10 cellular contexts compared by ENCODE assay signal in genomic region chr14:70803321-70804110, GRCh38. TPM values are rescaled to one million over a fixed set of nuclear protein-coding genes. Genes with fewer than 3 reads are reported as not detected.
DNase-seq lines count a peak whose midpoint lies in the region; ATAC-seq and TF ChIP-seq lines count a peak whose summit lies in the region.
"Had no signal": no experiment of that assay in that cellular context is flagged by ENCODE, and none has a peak within 500 bp of the region (broad histone marks: within the 10 kb centered on the region; RNA-seq: fewer than 3 reads in every experiment).

No MANE protein-coding gene starts in this region.

- H3K27ac ChIP-seq in CD8-positive, alpha-beta T cell (ENCODE audit: low read depth, low read length), result no peak overlapping the region
- no peak overlapping the region for H3K27ac ChIP-seq in A673 (ENCODE audit: low read depth, low read length, poor library complexity, severe bottlenecking)
- H3K27ac ChIP-seq: left lung had no signal

- H3K27me3 Mint-ChIP-seq in CD8-positive, alpha-beta T cell (ENCODE audit: low read depth), result no peaks in the 10 kb centered on the region

- peaks cover 5% of the 10 kb centered on the region for H3K4me1 ChIP-seq in CD8-positive, alpha-beta T cell (ENCODE audit: insufficient read depth, low read length)
- no peaks in the 10 kb centered on the region for H3K4me1 ChIP-seq in A673 (ENCODE audit: insufficient read depth, low read length, poor library complexity, severe bottlenecking)

- POLR2A ChIA-PET in CD8-positive, alpha-beta T cell (lab: Charles Lee), result no interaction called here
- POLR2A ChIA-PET in A673 (lab: Charles Lee; ENCODE audit: low non-redundant PET), result no interaction called here

- CTCF ChIA-PET in CD8-positive, alpha-beta T cell (lab: Charles Lee), result interaction anchor here (0.8 to 1.4 kb wide), 2 partner anchors 14 to 20 kb away, joined by 3 to 7 read pairs; no protein-coding TSS in a partner anchor
- CTCF ChIA-PET in A673 (lab: Charles Lee), result no interaction called here

- BruUV-seq in A673 (replicated peaks; lab: Mats Ljungman, UMichigan), result no TSS peak

- peaks cover 7% of the 10 kb centered on the region for H3K36me3 ChIP-seq in CD8-positive, alpha-beta T cell (ENCODE audit: insufficient read depth, low read length)
- no peaks in the 10 kb centered on the region for H3K36me3 ChIP-seq in A673 (ENCODE audit: insufficient read depth, low read length, poor library complexity, severe bottlenecking)
- H3K36me3 ChIP-seq: left lung had no signal

- no peak for TF ChIP-seq CTCF in CD8-positive, alpha-beta T cell (IDR thresholded peaks at IDR 0.05)
- no peak for TF ChIP-seq CTCF in A673 (conservative IDR thresholded peaks at IDR 0.05; ENCODE audit: low read depth, low read length)

- intact Hi-C loops in CD8-positive, alpha-beta T cell (cut with DNase I, micrococcal nuclease), result no loop called here
- intact Hi-C loops in A673 (cut with micrococcal nuclease; ENCODE audit: unreplicated experiment), result no loop called here

- no peaks in the 10 kb centered on the region for H3K9me3 ChIP-seq in CD8-positive, alpha-beta T cell (ENCODE audit: low read length)
- no peaks in the 10 kb centered on the region for H3K9me3 ChIP-seq in A673 (ENCODE audit: low read depth, low read length, poor library complexity, severe bottlenecking)
- H3K9me3 ChIP-seq: left lung had no signal

- H3K4me3 Mint-ChIP-seq in CD8-positive, alpha-beta T cell, result no peak overlapping the region

- H3K4me3 ChIP-seq in CD8-positive, alpha-beta T cell (ENCODE audit: low read depth, low read length), result no peak overlapping the region
- H3K4me3 ChIP-seq in A673 (ENCODE audit: low read depth, low read length, poor library complexity, severe bottlenecking), result no peak overlapping the region
- H3K4me3 ChIP-seq: left lung had no signal

- DNase-seq in germinal center (ENCODE audit: low spot score) (peak; percentile 33), NCI-H1105 (lab: John Stamatoyannopoulos, UW) (no peak), A673 (ENCODE audit: low spot score) (no peak)
- DNase-seq in CD8-positive, alpha-beta T cell, result no peak
- DNase-seq in stimulated activated CD8-positive, alpha-beta memory T cell treated with anti-CD3 and anti-CD28 coated beads, Interleukin-4, amount 100 ng/mL, for 48 hours, result no peak
- DNase-seq: KBM-7, left lung had no signal

- ATAC-seq in GM18858 (IDR thresholded peaks at IDR 0.05; ENCODE audit: unreplicated experiment) (peak; percentile 67), GM21737 (IDR thresholded peaks at IDR 0.05; ENCODE audit: unreplicated experiment) (peak; percentile 54), HG03432 (IDR thresholded peaks at IDR 0.05; ENCODE audit: unreplicated experiment) (peak; percentile 78)
- no peak for ATAC-seq in CD8-positive, alpha-beta T cell
- ATAC-seq: left lung had no signal

- peaks cover 20% of the 10 kb centered on the region for H3K36me3 Mint-ChIP-seq in CD8-positive, alpha-beta T cell

- H3K9me3 Mint-ChIP-seq in CD8-positive, alpha-beta T cell, result no peaks in the 10 kb centered on the region

- no peaks in the 10 kb centered on the region for H3K27me3 ChIP-seq in CD8-positive, alpha-beta T cell (ENCODE audit: insufficient read depth, low read length)
- H3K27me3 ChIP-seq in A673 (replicated peaks; ENCODE audit: insufficient read depth, low read depth, low read length, poor library complexity), result peaks cover 4% of the 10 kb centered on the region

- no peak overlapping the region for H3K27ac Mint-ChIP-seq in CD8-positive, alpha-beta T cell

- peaks cover 11% of the 10 kb centered on the region for H3K4me1 Mint-ChIP-seq in CD8-positive, alpha-beta T cell (ENCODE audit: low read depth)

RNA-seq across cellular contexts. Expression of gene MAP3K9, which starts 5.8 kb away (rescaled TPM):
- 10 to 100 TPM in 1 of 2 experiments, 1 to 10 TPM in 1; 9.8 to 10.8 TPM for total RNA-seq in CD8-positive, alpha-beta T cell
- total RNA-seq in A673 (2021), result 5.4 and 6.4 TPM in 2 replicates
